ENCODE assay signal across 1 cellular context in genomic region chr7:74284781-74285259, GRCh38.
TF ChIP-seq lines count a peak whose summit lies in the region.

No MANE protein-coding gene starts in this region.

TF ChIP-seq in HepG2, 621 proteins besides CTCF, POLR2A, EP300 and RAD21 (continued from another document):
- peak; percentile 54 for TF ChIP-seq CEBPG (CRISPR knock-in tag; IDR thresholded peaks at IDR 0.05)
- peak; percentile 66 for TF ChIP-seq ATF3 (CRISPR knock-in tag; IDR thresholded peaks at IDR 0.05)
- 0 out of 2 replicates have a peak, but pooled peaks have one; percentile 31 for TF ChIP-seq HNRNPL (IDR thresholded peaks at IDR 0.05; ENCODE audit: low read depth, low read length)
- peak in 1 of 2 experiments; percentile 55; a peak in 2 of 4 replicates for TF ChIP-seq ATF4 (CRISPR knock-in tag; IDR thresholded peaks at IDR 0.05)
- TF ChIP-seq CEBPB (IDR thresholded peaks at IDR 0.05; ENCODE audit: borderline replicate concordance, low read depth, low read length): peak; percentile 67; the same call in 1 of the 2 replicates
- peak; percentile 71 for TF ChIP-seq HIC2 (CRISPR knock-in tag; IDR thresholded peaks at IDR 0.05; ENCODE audit: low read depth)
- no peak for TF ChIP-seq ZFY (CRISPR knock-in tag; IDR thresholded peaks at IDR 0.05)
